In the genomic region with DNA sequence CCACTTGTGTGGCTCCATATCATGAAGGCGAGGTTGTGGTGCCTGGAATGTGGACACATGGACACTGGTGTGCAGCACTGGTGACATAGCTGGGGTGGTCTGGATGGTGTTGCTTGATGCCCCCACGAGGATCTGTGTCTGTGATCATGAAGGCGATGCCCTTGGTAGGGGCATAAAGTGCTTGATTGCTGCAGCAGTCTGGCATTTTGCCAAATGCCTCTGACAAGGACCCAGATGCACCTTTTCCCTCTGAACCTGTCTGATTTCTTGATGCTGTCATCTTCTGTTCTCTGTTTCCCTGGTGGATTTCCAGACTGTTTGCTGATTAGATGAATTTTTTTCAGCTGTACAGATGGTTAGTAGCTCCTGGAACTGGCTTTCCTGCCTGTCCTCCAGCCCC, we compare ENCODE assay signal across 23 cellular contexts.
"Had no signal": no experiment of that assay in that cellular context is flagged by ENCODE, and none has a peak within 500 bp of the region (broad histone marks: within the 10 kb centered on the region; RNA-seq: fewer than 3 reads in every experiment).

No MANE protein-coding gene starts in this region.

- H3K4me3 ChIP-seq: cardiac muscle cell, esophagus muscularis mucosa, gastroesophageal sphincter, heart right ventricle, left ventricle myocardium inferior, neural progenitor cell, ovary, psoas muscle, skin epidermis had no signal

- H2AFZ ChIP-seq: neural progenitor cell had no signal

- FAIRE-seq: endothelial cell of umbilical vein, TTC549 had no signal

- H3K27me3 ChIP-seq: cardiac muscle cell, gastroesophageal sphincter, neural progenitor cell, ovary had no signal

- H3K36me3 ChIP-seq: cardiac muscle cell, esophagus muscularis mucosa, gastroesophageal sphincter, heart right ventricle, left ventricle myocardium inferior, neural progenitor cell, ovary had no signal

- H3K4me1 ChIP-seq: gastroesophageal sphincter, neural progenitor cell, psoas muscle had no signal

- H3K4me2 ChIP-seq: neural progenitor cell had no signal

- ATAC-seq: activated CD8-positive, alpha-beta memory T cell treated with anti-CD3 and anti-CD28 coated beads, Interleukin-2, amount 10 ng/mL, durations not matched to agents 7 days and 5 days; gastroesophageal sphincter; psoas muscle had no signal

- H3K9me3 ChIP-seq: esophagus muscularis mucosa, gastroesophageal sphincter, heart right ventricle, left ventricle myocardium inferior, ovary, psoas muscle had no signal

- H3K9ac ChIP-seq: neural progenitor cell had no signal

- DNase-seq: activated B cell treated with CpG ODN at 0.5 μM for 24 hours; activated CD4-positive, alpha-beta memory T cell treated with anti-CD3 and anti-CD28 coated beads, Interleukin-2, amount 10 ng/mL, durations not matched to agents 7 days and 5 days; activated CD4-positive, alpha-beta T cell treated with anti-CD3 and anti-CD28 coated beads for 4 hours; activated CD8-positive, alpha-beta memory T cell treated with anti-CD3 and anti-CD28 coated beads, Interleukin-2, amount 10 ng/mL, durations not matched to agents 7 days and 5 days; activated naive CD8-positive, alpha-beta T cell treated with anti-CD3 and anti-CD28 coated beads for 36 hours; amniotic stem cell; dermis blood vessel endothelial cell; effector memory CD4-positive, alpha-beta T cell; heart right ventricle; left ventricle myocardium inferior; mammary epithelial cell; midbrain; naive B cell; ovary; psoas muscle; right cardiac atrium had no signal

- H3K27ac ChIP-seq: cardiac muscle cell, esophagus muscularis mucosa, gastroesophageal sphincter, heart right ventricle, left ventricle myocardium inferior, neural progenitor cell, ovary, psoas muscle, skin epidermis had no signal
